In genomic region chr7:51298912-51299311, GRCh38 we compare ENCODE assay signal across 21 cellular contexts. TPM values are rescaled to one million over a fixed set of nuclear protein-coding genes. Genes with fewer than 3 reads are reported as not detected.
DNase-seq lines count a peak whose midpoint lies in the region; ATAC-seq, FAIRE-seq and TF ChIP-seq lines count a peak whose summit lies in the region.
"Had no signal": no experiment of that assay in that cellular context is flagged by ENCODE, and none has a peak within 500 bp of the region (broad histone marks: within the 10 kb centered on the region; RNA-seq: fewer than 3 reads in every experiment).

No MANE protein-coding gene starts in this region.

- 0 out of 2 replicates have a peak overlapping the region, but pooled peaks have one; percentile 36 for H2BK20ac ChIP-seq in H1 (ENCODE audit: low read length)

- peaks cover 6 to 83% of the 10 kb centered on the region in 2 experiments; a peak in 3 of 4 replicates for H3K79me2 ChIP-seq in H1 (ENCODE audit: control insufficient read depth in 1 of 2, insufficient read depth in 2 of 2, low read length in 2 of 2)

- peaks cover 5% of the 10 kb centered on the region; the same call in 1 of the 2 replicates for H3K79me1 ChIP-seq in H1 (ENCODE audit: low read depth, low read length)

- no peak overlapping the region for H4K5ac ChIP-seq in H1 (ENCODE audit: insufficient read length, low read depth, low read length)

- no peaks in the 10 kb centered on the region for H3K27me3 ChIP-seq in H1 (replicated peaks in 1 of 4; ENCODE audit: control insufficient read depth in 3 of 4, extremely low read depth in 1 of 4, insufficient read depth in 3 of 4, low read length in 3 of 4)

- no peak overlapping the region for H3K27ac ChIP-seq in H1 (ENCODE audit: low read depth, low read length)
- H3K27ac ChIP-seq: 22Rv1 had no signal

- no peaks in the 10 kb centered on the region for H3K4me1 Mint-ChIP-seq in osteocyte (ENCODE audit: unreplicated experiment)
- H3K4me1 Mint-ChIP-seq: CD14-positive monocyte had no signal

- H3K36me3 ChIP-seq in H1 (ENCODE audit: control insufficient read depth in 2 of 4, insufficient read depth in 4 of 4, low read length in 3 of 4), result no peaks in the 10 kb centered on the region

- no peak overlapping the region for H3K23ac ChIP-seq in H1 (ENCODE audit: insufficient read length)

- peaks cover 0 to 5% of the 10 kb centered on the region in 2 experiments for H4K20me1 ChIP-seq in H1 (replicated peaks in 1 of 2; ENCODE audit: control insufficient read depth in 1 of 2, insufficient read depth in 2 of 2, low read length in 2 of 2)

- H3K4me3 ChIP-seq in H1 (ENCODE audit: extremely low read depth in 1 of 4, insufficient read depth in 2 of 4, low read depth in 3 of 4, low read length in 4 of 4), result no peak overlapping the region

- no peak for TF ChIP-seq CTCF in H1 (IDR thresholded peaks at IDR 0.05; ENCODE audit: control extremely low read depth in 1 of 3, insufficient read depth in 1 of 3, low read depth in 1 of 3, low read length in 3 of 3)
- no peak for TF ChIP-seq CTCF in osteocyte (IDR thresholded peaks at IDR 0.05)

- peak overlapping the region; percentile 64 for H2BK5ac ChIP-seq in H1 (ENCODE audit: low read depth, low read length)

- H3K14ac ChIP-seq in H1 (ENCODE audit: insufficient read length), result no peak overlapping the region

- in situ Hi-C loops in KBM-7 (cut with MboI; ENCODE audit: low pct_unique_long_range_greater_than_20kb, low sequenced_read_pairs), result no loop called here

- H3K4ac ChIP-seq in H1 (replicated peaks; ENCODE audit: insufficient read length, low read depth, low read length), result no peak overlapping the region

- H2BK12ac ChIP-seq in H1 (ENCODE audit: low read depth, low read length), result peak overlapping the region; percentile 73; the same call in 1 of the 2 replicates

- H2AK5ac ChIP-seq in H1 (ENCODE audit: low read depth, low read length), result peak overlapping the region; percentile 43; the same call in 1 of the 2 replicates

- no peaks in the 10 kb centered on the region for H3K23me2 ChIP-seq in H1 (ENCODE audit: low read depth, low read length)

- no peaks in the 10 kb centered on the region for H3K27me3 Mint-ChIP-seq in osteocyte (ENCODE audit: unreplicated experiment)

- H3K9me3 Mint-ChIP-seq in osteocyte (ENCODE audit: unreplicated experiment), result no peaks in the 10 kb centered on the region
- no peaks in the 10 kb centered on the region for H3K9me3 Mint-ChIP-seq in activated naive CD4-positive, alpha-beta T cell treated with anti-CD3 and anti-CD28 coated beads, Interleukin-2, amount 50 U/mL, for 72 hours
- H3K9me3 Mint-ChIP-seq: CD8-positive, alpha-beta T cell had no signal

- TF ChIP-seq EP300 in H1 (IDR thresholded peaks at IDR 0.05; ENCODE audit: borderline replicate concordance in 1 of 2, low read depth in 2 of 2, low read length in 2 of 2), result no peak

- no peak overlapping the region for H2AFZ ChIP-seq in H1 (ENCODE audit: low read length)

- FAIRE-seq in H1 (lab: Jason Lieb, UNC), result no peak
- FAIRE-seq: D721Med, G401.6, GM12891, H54 had no signal

- H4K8ac ChIP-seq in H1 (ENCODE audit: extremely low read depth, insufficient read depth, low read length), result no peak overlapping the region

- ATAC-seq in Right ventricle myocardium superior (ENCODE audit: poor library complexity) (no peak), HG02852 (IDR thresholded peaks at IDR 0.05; ENCODE audit: unreplicated experiment) (no peak)
- ATAC-seq in activated naive CD4-positive, alpha-beta T cell treated with anti-CD3 and anti-CD28 coated beads, Interleukin-2, amount 50 U/mL, for 72 hours, result no peak
- ATAC-seq: CD8-positive, alpha-beta T cell had no signal

- no peaks in the 10 kb centered on the region for H3K36me3 Mint-ChIP-seq in osteocyte (ENCODE audit: unreplicated experiment)
- H3K36me3 Mint-ChIP-seq in activated naive CD4-positive, alpha-beta T cell treated with anti-CD3 and anti-CD28 coated beads, Interleukin-2, amount 50 U/mL, for 72 hours, result no peaks in the 10 kb centered on the region
- H3K36me3 Mint-ChIP-seq: CD14-positive monocyte; CD8-positive, alpha-beta T cell had no signal

- H3K9me3 ChIP-seq in H1 (ENCODE audit: insufficient read depth in 2 of 2, low read depth in 1 of 2, low read length in 1 of 2), result no peaks in the 10 kb centered on the region

- no peak overlapping the region for H3K56ac ChIP-seq in H1 (replicated peaks; ENCODE audit: insufficient read length, low read depth, low read length)

- no peak overlapping the region for H2BK120ac ChIP-seq in H1 (replicated peaks; ENCODE audit: low read depth, low read length)

- TF ChIP-seq POLR2A in H1 (IDR thresholded peaks at IDR 0.05; ENCODE audit: control extremely low read depth in 1 of 2, low read depth in 2 of 2, low read length in 2 of 2), result no peak

- CTCF ChIA-PET in H1 (lab: Charles Lee; ENCODE audit: partially characterized antibody), result interaction anchor here (0.9 to 5.0 kb wide), 13 partner anchors 8 to 298 kb away, joined by 3 to 33 read pairs (median 4); no protein-coding TSS in a partner anchor

- no peak overlapping the region for H3K4me2 ChIP-seq in H1 (ENCODE audit: insufficient read depth in 1 of 2, low read depth in 2 of 2, low read length in 2 of 2)

- peak overlapping the region; percentile 53 for H4K91ac ChIP-seq in H1 (replicated peaks; ENCODE audit: insufficient read length, low read length)

- no peak overlapping the region for H3K18ac ChIP-seq in H1 (ENCODE audit: extremely low read depth, low read length)

- 93% methylated on average over 5 of the region's 5 CpGs; no CpG with 5 or more reads in 1 of the 2 experiments for WGBS in H1 (ENCODE audit: extremely low coverage in 1 of 2, insufficient coverage in 1 of 2, insufficient read length in 1 of 2, insufficient replicate concordance in 2 of 2, low coverage in 1 of 2, low lambda C conversion rate in 2 of 2, missing lambda C conversion rate in 1 of 2), 2 experiments

- 0 out of 2 replicates have a peak overlapping the region, but pooled peaks have one; percentile 12 for H2BK15ac ChIP-seq in H1 (ENCODE audit: low read length)

- H3K9ac ChIP-seq in H1 (replicated peaks in 1 of 4; ENCODE audit: extremely low read depth in 1 of 4, low read depth in 3 of 4, low read length in 3 of 4), result no peak overlapping the region

- H3K4me3 Mint-ChIP-seq in osteocyte (ENCODE audit: unreplicated experiment), result no peak overlapping the region
- H3K4me3 Mint-ChIP-seq: CD14-positive monocyte; CD8-positive, alpha-beta T cell had no signal

- DNase-seq in cardiac septum (ENCODE audit: low spot score) (peak; percentile 47), Right ventricle myocardium superior (no peak), H1 (ENCODE audit: low read depth in 1 of 2, low spot score in 2 of 2) (no peak), osteocyte (ENCODE audit: extremely low spot score, unreplicated experiment) (peak; percentile 51), cerebellum (ENCODE audit: low spot score) (no peak), KBM-7 (no peak)
- DNase-seq in activated naive CD4-positive, alpha-beta T cell treated with anti-CD3 and anti-CD28 coated beads, Interleukin-2, amount 50 U/mL, for 72 hours (ENCODE audit: low spot score in 2 of 2), result no peak
- DNase-seq: CD8-positive, alpha-beta T cell; COR-L47; DMS153; DMS79 treated with DMSO at 0.1 percent for 48 hours; EL had no signal

- intact Hi-C loops in cardiac septum (cut with DNase I) (no loop called here), Right ventricle myocardium superior (cut with DNase I) (no loop called here)

- H3K27ac Mint-ChIP-seq in osteocyte (ENCODE audit: unreplicated experiment), result no peak overlapping the region
- H3K27ac Mint-ChIP-seq in activated naive CD4-positive, alpha-beta T cell treated with anti-CD3 and anti-CD28 coated beads, Interleukin-2, amount 50 U/mL, for 72 hours, result peak overlapping the region in 1 of 2 donors; percentile 13
- H3K27ac Mint-ChIP-seq: CD14-positive monocyte; CD8-positive, alpha-beta T cell had no signal

- no peak for TF ChIP-seq RAD21 in H1 (IDR thresholded peaks at IDR 0.05 in 1 of 2, conservative IDR thresholded peaks at IDR 0.05 in 1 of 2; ENCODE audit: low read depth in 2 of 2, low read length in 2 of 2)

- POLR2A ChIA-PET in H1 (lab: Charles Lee; ENCODE audit: partially characterized antibody), result interaction anchor here (1.4 to 2.2 kb wide), 2 partner anchors 9 to 28 kb away, joined by 8 to 10 read pairs; no protein-coding TSS in a partner anchor

- peaks cover 0 to 6% (median 5%) of the 10 kb centered on the region in 4 experiments; a peak in 3 of 7 replicates for H3K4me1 ChIP-seq in H1 (replicated peaks in 1 of 4; ENCODE audit: control insufficient read depth in 3 of 4, insufficient read depth in 4 of 4, low read length in 3 of 4)

TF ChIP-seq in H1, 55 proteins besides CTCF, POLR2A, EP300 and RAD21:
- TF ChIP-seq BCL11A (IDR thresholded peaks at IDR 0.05; ENCODE audit: low read depth in 2 of 2, low read length in 2 of 2) (no peak), TEAD4 (IDR thresholded peaks at IDR 0.05; ENCODE audit: low read depth, low read length) (no peak), SUZ12 (IDR thresholded peaks at IDR 0.05; ENCODE audit: low read length) (no peak), TCF12 (IDR thresholded peaks at IDR 0.05; ENCODE audit: low read depth, low read length) (no peak), SAP30 (IDR thresholded peaks at IDR 0.05; ENCODE audit: insufficient read depth, insufficient replicate concordance, low read length) (no peak), GABPA (IDR thresholded peaks at IDR 0.05; ENCODE audit: borderline replicate concordance, insufficient read depth, low read length) (no peak), NRF1 (IDR thresholded peaks at IDR 0.05; ENCODE audit: low read depth, low read length) (no peak)
- TF ChIP-seq, protein P1, sequence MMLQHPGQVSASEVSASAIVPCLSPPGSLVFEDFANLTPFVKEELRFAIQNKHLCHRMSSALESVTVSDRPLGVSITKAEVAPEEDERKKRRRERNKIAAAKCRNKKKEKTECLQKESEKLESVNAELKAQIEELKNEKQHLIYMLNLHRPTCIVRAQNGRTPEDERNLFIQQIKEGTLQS (IDR thresholded peaks at IDR 0.05; ENCODE audit: insufficient read depth, low read depth, low read length), result no peak

RNA-seq across cellular contexts. Expression of gene COBL, which starts 17.7 kb away (rescaled TPM):
- total RNA-seq in cardiac septum, result 109 TPM
- total RNA-seq in Right ventricle myocardium superior, result 76.5 TPM
- 36.5 and 40.4 TPM in 2 replicates for total RNA-seq in H1 (2021; fragmentation: NEBNext Ultra II Directional; extraction: Animal tissue kit (Norgen Biotek cat#: 25700))
- polyA plus RNA-seq in H1 (2011; rRNA removed), result 13.8 and 20.3 TPM in 2 replicates
- 20.7 TPM for polyA plus RNA-seq in H1 (2011; cell fraction: cytosol; rRNA removed)
- polyA plus RNA-seq in H1 (2011; cell fraction: nucleus; rRNA removed), result 44.2 TPM
- 24.1 to 31.8 TPM (median 27.2 TPM) in 4 replicates for polyA plus RNA-seq in H1 (2012, experiment 1 of 2)
- polyA plus RNA-seq in H1 (2012, experiment 2 of 2), result 7.2 TPM
- polyA plus RNA-seq in H1 (2013, experiment 1 of 2), result 17.9 TPM
- polyA plus RNA-seq in H1 (2013, experiment 2 of 2), result 15.9 TPM
- 40.8 and 57.2 TPM in 2 replicates for polyA minus RNA-seq in H1 (2011; rRNA and poly(A)+ RNA removed)
- 26.1 TPM for polyA minus RNA-seq in H1 (2011; cell fraction: cytosol; rRNA and poly(A)+ RNA removed)
- polyA minus RNA-seq in H1 (2011; cell fraction: nucleus; rRNA and poly(A)+ RNA removed), result 66.4 TPM
- not detected in 2 replicates for total RNA-seq in osteocyte
- 3.8 TPM for total RNA-seq in cerebellum
- not detected for total RNA-seq in activated naive CD4-positive, alpha-beta T cell treated with anti-CD3 and anti-CD28 coated beads, Interleukin-2, amount 50 U/mL, for 72 hours
- total RNA-seq: A673 had no signal
- polyA plus RNA-seq: BJ, CD14-positive monocyte had no signal

Comparison
In these comparisons a context has a peak if more than half of its experiments do, and no peak if none do; other contexts are left out.
1. DNase-seq: peak in cardiac septum (single experiment) and osteocyte (single experiment); none in Right ventricle myocardium superior (single experiment), H1 (0 of 2), cerebellum (single experiment), activated naive CD4-positive, alpha-beta T cell treated with anti-CD3 and anti-CD28 coated beads, Interleukin-2, amount 50 U/mL, for 72 hours (0 of 2) and KBM-7 (single experiment).